ENCODE assay signal across 8 cellular contexts in the genomic region with DNA sequence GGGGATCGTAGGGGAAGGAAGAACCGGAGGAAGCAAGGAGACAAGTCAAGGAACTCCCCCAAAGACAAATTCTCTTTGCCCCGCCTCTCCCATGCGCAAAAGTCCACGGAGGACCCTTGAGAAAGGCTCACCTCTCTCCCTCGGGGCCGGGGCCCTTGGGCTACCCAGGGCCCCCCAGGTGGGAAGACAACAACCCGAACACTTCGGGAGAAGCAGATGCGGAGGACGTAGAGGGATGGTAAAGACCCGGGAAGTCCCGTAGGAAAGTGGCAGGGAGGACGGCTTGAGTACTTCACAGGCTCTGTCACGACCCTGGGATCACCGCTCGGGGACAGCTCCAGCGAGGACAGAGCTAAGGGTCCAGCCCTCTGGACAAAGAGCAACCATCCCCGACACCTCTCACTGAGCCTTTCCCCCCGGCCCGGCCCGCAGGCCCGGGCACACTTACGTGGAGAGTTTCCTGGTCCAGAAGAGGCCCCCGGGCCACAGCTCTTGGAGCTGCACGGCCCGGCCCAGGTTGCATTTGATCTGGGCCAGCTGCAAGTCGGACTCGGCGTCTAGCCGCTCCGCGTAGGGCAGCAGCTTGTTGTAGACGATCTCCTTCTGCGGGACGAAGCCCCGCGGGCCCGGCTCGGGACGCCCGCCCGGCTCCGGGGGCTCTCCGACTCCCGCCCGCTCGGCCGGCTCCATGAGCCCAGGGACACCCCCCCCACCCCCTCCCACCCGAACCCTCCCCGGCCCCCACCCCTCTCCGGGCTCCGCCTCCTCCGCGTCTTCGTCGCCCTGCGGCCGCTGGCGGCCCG. TPM values are rescaled to one million over a fixed set of nuclear protein-coding genes. Genes with fewer than 3 reads are reported as not detected.
DNase-seq lines count a peak whose midpoint lies in the region; ATAC-seq and TF ChIP-seq lines count a peak whose summit lies in the region.

No MANE protein-coding gene starts in this region.

- peak overlapping the region; percentile 99 for H2AFZ ChIP-seq in PC-9
- H2AFZ ChIP-seq in parathyroid adenoma = peak overlapping the region; percentile 94

- no peaks in the 10 kb centered on the region for H3K27me3 ChIP-seq in PC-9 (ENCODE audit: insufficient read depth, low read depth)
- H3K27me3 ChIP-seq in parathyroid adenoma (ENCODE audit: control insufficient read depth, insufficient read depth, low read length) = no peaks in the 10 kb centered on the region

- no peak for TF ChIP-seq CTCF in C4-2B (conservative IDR thresholded peaks at IDR 0.05)
- no peak for TF ChIP-seq CTCF in PC-9 (conservative IDR thresholded peaks at IDR 0.05)
- no peak for TF ChIP-seq CTCF in parathyroid adenoma (IDR thresholded peaks at IDR 0.05)

- peaks cover 29% of the 10 kb centered on the region for H3K4me1 ChIP-seq in PC-9 (replicated peaks; ENCODE audit: insufficient read depth)
- peaks cover 9% of the 10 kb centered on the region for H3K4me1 ChIP-seq in parathyroid adenoma

- peaks cover 62% of the 10 kb centered on the region for H3K79me2 ChIP-seq in PC-9 (ENCODE audit: low read depth)
- peaks cover 39% of the 10 kb centered on the region for H3K79me2 ChIP-seq in parathyroid adenoma

- H4K20me1 ChIP-seq in PC-9 (ENCODE audit: insufficient read depth) = peaks cover 37% of the 10 kb centered on the region

- BruUV-seq in PC-9 (replicated peaks; lab: Mats Ljungman, UMichigan) = no TSS peak

- H3K4me1 Mint-ChIP-seq in activated naive CD8-positive, alpha-beta T cell treated with anti-CD3 and anti-CD28 coated beads, Interleukin-2, amount 50 U/mL, for 24 hours = peaks cover 44% of the 10 kb centered on the region

- CTCF ChIA-PET in PC-9 (lab: Charles Lee) = no interaction called here

- peaks cover 21% of the 10 kb centered on the region for H3K36me3 Mint-ChIP-seq in activated naive CD8-positive, alpha-beta T cell treated with anti-CD3 and anti-CD28 coated beads, Interleukin-2, amount 50 U/mL, for 24 hours (ENCODE audit: low read depth)

- intact Hi-C loops in PC-9 (cut with micrococcal nuclease; ENCODE audit: unreplicated experiment) = loop anchor here (5.0 kb wide), 1 partner anchor 132 kb away; no protein-coding TSS in a partner anchor
- intact Hi-C loops in left cardiac atrium (cut with DNase I) = loop anchor here in 1 of 2 donors (2.0 kb wide), 1 partner anchor 73 kb away; no protein-coding TSS in a partner anchor

- peak overlapping the region; percentile 94 for H3K4me2 ChIP-seq in PC-9
- peak overlapping the region; percentile 82 for H3K4me2 ChIP-seq in parathyroid adenoma (ENCODE audit: low read length)

- H3K27ac ChIP-seq in C4-2B = peak overlapping the region; percentile 96
- H3K27ac ChIP-seq in PC-9 = peak overlapping the region; percentile 57
- peak overlapping the region; percentile 74 for H3K27ac ChIP-seq in parathyroid adenoma

- DNase-seq in PC-9 (peak; percentile 43 to 47), left cardiac atrium (peak; percentile 43), GM19238 (ENCODE audit: insufficient read length, low spot score) (no peak)
- peak; percentile 37 for DNase-seq in activated naive CD8-positive, alpha-beta T cell treated with anti-CD3 and anti-CD28 coated beads, Interleukin-2, amount 50 U/mL, for 24 hours

- H3K9me2 ChIP-seq in PC-9 (ENCODE audit: insufficient read depth) = no peaks in the 10 kb centered on the region

- POLR2A ChIA-PET in PC-9 (lab: Charles Lee; ENCODE audit: unreplicated experiment) = no interaction called here

- H3K4me3 ChIP-seq in PC-9 (peak overlapping the region; percentile 79), parathyroid adenoma (ENCODE audit: low read depth, low read length) (peak overlapping the region; percentile 86)

- ATAC-seq in GM18909 (IDR thresholded peaks at IDR 0.05; ENCODE audit: poor library complexity, unreplicated experiment) (peak; percentile 35), HG03108 (IDR thresholded peaks at IDR 0.05; ENCODE audit: unreplicated experiment) (peak; percentile 14), left cardiac atrium (peak; percentile 35 to 62)
- peak; percentile 45 for ATAC-seq in activated naive CD8-positive, alpha-beta T cell treated with anti-CD3 and anti-CD28 coated beads, Interleukin-2, amount 50 U/mL, for 24 hours

- H3K9me3 Mint-ChIP-seq in activated naive CD8-positive, alpha-beta T cell treated with anti-CD3 and anti-CD28 coated beads, Interleukin-2, amount 50 U/mL, for 24 hours = no peaks in the 10 kb centered on the region

- peaks cover 11% of the 10 kb centered on the region; the same call in 1 of the 2 replicates for H3F3A ChIP-seq in PC-9 (ENCODE audit: insufficient read depth, low read depth)

- H3K4me3 Mint-ChIP-seq in activated naive CD8-positive, alpha-beta T cell treated with anti-CD3 and anti-CD28 coated beads, Interleukin-2, amount 50 U/mL, for 24 hours = peak overlapping the region; percentile 88

- H3K9me3 ChIP-seq in PC-9 (ENCODE audit: insufficient read depth, low read depth) (no peaks in the 10 kb centered on the region), parathyroid adenoma (ENCODE audit: control insufficient read depth, low read length) (no peaks in the 10 kb centered on the region)

- H3K36me3 ChIP-seq in PC-9 (ENCODE audit: low read depth) (0 out of 2 replicates have a peak, but pooled peaks cover 3% of the 10 kb centered on the region), parathyroid adenoma (ENCODE audit: control insufficient read depth, insufficient read depth, low read length) (no peaks in the 10 kb centered on the region)

- H3K27ac Mint-ChIP-seq in activated naive CD8-positive, alpha-beta T cell treated with anti-CD3 and anti-CD28 coated beads, Interleukin-2, amount 50 U/mL, for 24 hours = peak overlapping the region; percentile 87

- H3K9ac ChIP-seq in parathyroid adenoma = peak overlapping the region; percentile 31

- H3K27me3 Mint-ChIP-seq in activated naive CD8-positive, alpha-beta T cell treated with anti-CD3 and anti-CD28 coated beads, Interleukin-2, amount 50 U/mL, for 24 hours = no peaks in the 10 kb centered on the region

RNA-seq across cellular contexts. Expression of a gene that starts 0.5 kb away (rescaled TPM):
- 58.3 and 99.5 TPM in 2 replicates for total RNA-seq in PC-9 (2021)
- total RNA-seq in left cardiac atrium = 10 to 100 TPM; 37.8 to 73.1 TPM
